ENCODE assay signal across 26 cellular contexts in the genomic region with DNA sequence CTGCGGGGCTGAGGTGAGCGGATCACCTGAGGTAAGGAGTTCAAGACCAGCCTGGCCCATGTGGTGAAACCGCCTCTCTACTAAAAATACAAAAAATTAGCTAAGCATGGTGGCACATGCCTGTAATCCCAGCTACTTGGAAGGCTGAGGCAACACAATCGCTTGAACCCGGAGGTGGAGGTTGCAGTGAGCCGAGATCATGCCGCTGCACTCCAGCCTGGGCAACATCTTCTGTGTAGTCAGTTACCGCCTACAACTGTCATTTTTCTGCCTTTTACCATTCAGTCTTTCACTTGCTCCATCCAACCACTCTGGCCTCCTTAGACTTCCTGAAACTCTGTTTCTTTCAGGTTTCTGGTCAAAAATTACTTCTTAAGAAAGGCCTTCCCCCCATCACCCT. TPM values are rescaled to one million over a fixed set of nuclear protein-coding genes. Genes with fewer than 3 reads are reported as not detected.
DNase-seq lines count a peak whose midpoint lies in the region; ATAC-seq and TF ChIP-seq lines count a peak whose summit lies in the region.
"Had no signal": no experiment of that assay in that cellular context is flagged by ENCODE, and none has a peak within 500 bp of the region (broad histone marks: within the 10 kb centered on the region; RNA-seq: fewer than 3 reads in every experiment).

No MANE protein-coding gene starts in this region.

- H3K36me3 Mint-ChIP-seq in stimulated activated naive CD8-positive, alpha-beta T cell treated with anti-CD3 and anti-CD28 coated beads, Interleukin-15, Interleukin-2, amounts not matched to agents 100 ng/mL and 50 ng/mL, for 24 hours (ENCODE audit: low read depth) = peaks cover 30% of the 10 kb centered on the region
- peaks cover 14% of the 10 kb centered on the region for H3K36me3 Mint-ChIP-seq in central memory CD8-positive, alpha-beta T cell (ENCODE audit: insufficient read depth)

- H3K9ac ChIP-seq in SU-DHL-6 (ENCODE audit: low read length) = no peak overlapping the region

- no peaks in the 10 kb centered on the region for H3K9me2 ChIP-seq in SU-DHL-6 (replicated peaks; ENCODE audit: insufficient read depth, low read length)

- DNase-seq in stimulated activated naive CD8-positive, alpha-beta T cell treated with anti-CD3 and anti-CD28 coated beads, Interleukin-15, amount 100 ng/mL, for 72 hours = no peak
- no peak for DNase-seq in central memory CD8-positive, alpha-beta T cell (ENCODE audit: low spot score in 2 of 2)
- DNase-seq in NCI-H524 treated with DMSO at 0.1 percent for 48 hours (lab: John Stamatoyannopoulos, UW) (no peak), left colon (no peak), tibial artery (no peak)
- DNase-seq: activated effector memory CD4-positive, alpha-beta T cell treated with Interleukin-2 at 50 U/mL for 16 hours; brain microvascular endothelial cell; colonic mucosa; DMS 273 treated with DMSO at 0.1 percent for 48 hours; effector memory CD8-positive, alpha-beta T cell; foreskin fibroblast; heart right ventricle; mesenchymal stem cell; NCI-H1417; NCI-H446; small intestine; testis had no signal

- peak overlapping the region; percentile 93 for H3K4me2 ChIP-seq in SU-DHL-6 (ENCODE audit: low read depth, low read length, poor library complexity, severe bottlenecking)

- H3K4me3 Mint-ChIP-seq in stimulated activated naive CD8-positive, alpha-beta T cell treated with anti-CD3 and anti-CD28 coated beads, Interleukin-15, Interleukin-2, amounts not matched to agents 100 ng/mL and 50 ng/mL, for 24 hours = no peak overlapping the region
- H3K4me3 Mint-ChIP-seq in stimulated activated naive CD8-positive, alpha-beta T cell treated with anti-CD3 and anti-CD28 coated beads, Interleukin-15, amount 100 ng/mL, for 72 hours = peak overlapping the region in 1 of 2 donors; percentile 95
- H3K4me3 Mint-ChIP-seq in central memory CD8-positive, alpha-beta T cell = no peak overlapping the region

- H3K79me2 ChIP-seq in SU-DHL-6 (ENCODE audit: insufficient read depth, low read length) = peaks cover 28% of the 10 kb centered on the region; the same call in 1 of the 2 replicates

- no peak for TF ChIP-seq CTCF in SU-DHL-6 (IDR thresholded peaks at IDR 0.05; ENCODE audit: insufficient read depth, low read length, poor library complexity, severe bottlenecking)
- TF ChIP-seq CTCF in tibial artery (IDR thresholded peaks at IDR 0.05) = no peak

- H3K4me1 Mint-ChIP-seq in stimulated activated naive CD8-positive, alpha-beta T cell treated with anti-CD3 and anti-CD28 coated beads, Interleukin-15, Interleukin-2, amounts not matched to agents 100 ng/mL and 50 ng/mL, for 24 hours (ENCODE audit: low read depth) = peaks cover 31% of the 10 kb centered on the region
- H3K4me1 Mint-ChIP-seq in stimulated activated naive CD8-positive, alpha-beta T cell treated with anti-CD3 and anti-CD28 coated beads, Interleukin-15, amount 100 ng/mL, for 72 hours = peaks cover 35% of the 10 kb centered on the region
- peaks cover 38% of the 10 kb centered on the region for H3K4me1 Mint-ChIP-seq in central memory CD8-positive, alpha-beta T cell

- intact Hi-C loops in left colon (cut with DNase I, micrococcal nuclease) = no loop called here
- intact Hi-C loops in tibial artery (cut with DNase I; ENCODE audit: low total_unique reads) = no loop called here

- no peaks in the 10 kb centered on the region; the same call in 1 of the 2 replicates for H4K20me1 ChIP-seq in SU-DHL-6 (ENCODE audit: low read depth, low read length)

- H3K27me3 Mint-ChIP-seq in stimulated activated naive CD8-positive, alpha-beta T cell treated with anti-CD3 and anti-CD28 coated beads, Interleukin-15, Interleukin-2, amounts not matched to agents 100 ng/mL and 50 ng/mL, for 24 hours = no peaks in the 10 kb centered on the region
- no peaks in the 10 kb centered on the region for H3K27me3 Mint-ChIP-seq in stimulated activated naive CD8-positive, alpha-beta T cell treated with anti-CD3 and anti-CD28 coated beads, Interleukin-15, amount 100 ng/mL, for 72 hours
- no peaks in the 10 kb centered on the region for H3K27me3 Mint-ChIP-seq in central memory CD8-positive, alpha-beta T cell
- H3K27me3 Mint-ChIP-seq: effector memory CD8-positive, alpha-beta T cell had no signal

- H3K27ac ChIP-seq in SU-DHL-6 (ENCODE audit: low read depth, low read length) (no peak overlapping the region), tibial artery (no peak overlapping the region)
- H3K27ac ChIP-seq: brain microvascular endothelial cell, colonic mucosa, heart right ventricle, HL-60, testis, vagina had no signal

- no peak for ATAC-seq in stimulated activated naive CD8-positive, alpha-beta T cell treated with anti-CD3 and anti-CD28 coated beads, Interleukin-15, amount 100 ng/mL, for 72 hours
- no peak for ATAC-seq in central memory CD8-positive, alpha-beta T cell (replicated peaks; ENCODE audit: extremely low read depth, poor library complexity, severe bottlenecking)
- ATAC-seq in left colon = no peak
- ATAC-seq: activated CD4-positive, CD25-positive, alpha-beta regulatory T cell treated with anti-CD3 and anti-CD28 coated beads, Interleukin-2, amount 50 U/mL, for 24 hours; effector memory CD8-positive, alpha-beta T cell; HCT116; heart right ventricle had no signal

- no peaks in the 10 kb centered on the region for H3K9me3 ChIP-seq in SU-DHL-6 (ENCODE audit: insufficient read depth, low read length)
- no peaks in the 10 kb centered on the region for H3K9me3 ChIP-seq in tibial artery
- H3K9me3 ChIP-seq: colonic mucosa, heart right ventricle, testis, vagina had no signal

- peaks cover 0 to 22% (median 14%) of the 10 kb centered on the region in 4 donors for H3K4me1 ChIP-seq in tibial artery
- H3K4me1 ChIP-seq: colonic mucosa had no signal

- no peaks in the 10 kb centered on the region; the same call in 1 of the 2 replicates for H3F3A ChIP-seq in SU-DHL-6 (ENCODE audit: insufficient read depth)

- no peak overlapping the region for H2AFZ ChIP-seq in SU-DHL-6 (ENCODE audit: low read depth, low read length, severe bottlenecking)

- H3K9me3 Mint-ChIP-seq in stimulated activated naive CD8-positive, alpha-beta T cell treated with anti-CD3 and anti-CD28 coated beads, Interleukin-15, Interleukin-2, amounts not matched to agents 100 ng/mL and 50 ng/mL, for 24 hours = no peaks in the 10 kb centered on the region
- no peaks in the 10 kb centered on the region for H3K9me3 Mint-ChIP-seq in stimulated activated naive CD8-positive, alpha-beta T cell treated with anti-CD3 and anti-CD28 coated beads, Interleukin-15, amount 100 ng/mL, for 72 hours
- no peaks in the 10 kb centered on the region for H3K9me3 Mint-ChIP-seq in central memory CD8-positive, alpha-beta T cell
- H3K9me3 Mint-ChIP-seq: effector memory CD8-positive, alpha-beta T cell had no signal

- no peak overlapping the region for H3K4me3 ChIP-seq in SU-DHL-6 (ENCODE audit: insufficient read depth, low read length, poor library complexity, severe bottlenecking)
- no peak overlapping the region for H3K4me3 ChIP-seq in tibial artery
- H3K4me3 ChIP-seq: colonic mucosa, heart right ventricle, testis, vagina had no signal

- H3K27me3 ChIP-seq in SU-DHL-6 (ENCODE audit: low read length) (no peaks in the 10 kb centered on the region), tibial artery (no peaks in the 10 kb centered on the region)
- H3K27me3 ChIP-seq: brain microvascular endothelial cell, colonic mucosa, heart right ventricle, testis, vagina had no signal

- H3K36me3 ChIP-seq in SU-DHL-6 (ENCODE audit: low read length) = no peaks in the 10 kb centered on the region
- no peaks in the 10 kb centered on the region for H3K36me3 ChIP-seq in tibial artery
- H3K36me3 ChIP-seq: colonic mucosa had no signal

- peak overlapping the region; percentile 55 for H3K27ac Mint-ChIP-seq in stimulated activated naive CD8-positive, alpha-beta T cell treated with anti-CD3 and anti-CD28 coated beads, Interleukin-15, Interleukin-2, amounts not matched to agents 100 ng/mL and 50 ng/mL, for 24 hours
- H3K27ac Mint-ChIP-seq in stimulated activated naive CD8-positive, alpha-beta T cell treated with anti-CD3 and anti-CD28 coated beads, Interleukin-15, amount 100 ng/mL, for 72 hours = peak overlapping the region in 1 of 2 donors; percentile 82
- peak overlapping the region; percentile 36 for H3K27ac Mint-ChIP-seq in central memory CD8-positive, alpha-beta T cell (ENCODE audit: low read depth)

RNA-seq across cellular contexts. Expression of a gene that starts 2.2 kb away (rescaled TPM):
- total RNA-seq in left colon = 10 to 100 TPM; 32.7 to 39.3 TPM

RNA-seq across cellular contexts. Expression of a gene that starts 10.4 kb away (rescaled TPM):
- 1 to 10 TPM; 1.2 to 1.4 TPM for total RNA-seq in left colon
- total RNA-seq: activated CD8-positive, alpha-beta memory T cell treated with anti-CD3 and anti-CD28 coated beads for 36 hours; heart right ventricle; myocyte; osteocyte; vagina had no signal

RNA-seq across cellular contexts. Expression of a gene that starts 11.4 kb away (rescaled TPM):
- 10 to 100 TPM; 30.7 to 37.9 TPM for total RNA-seq in left colon
